15 cellular contexts compared by ENCODE assay signal in genomic region chr13:82878536-82878935, GRCh38.
A peak's percentile ranks its signal among the peaks of the same experiment; 100 is the strongest.
DNase-seq lines count a peak whose midpoint lies in the region; ATAC-seq lines count a peak whose summit lies in the region.
"Had no signal": no experiment of that assay in that cellular context is flagged by ENCODE, and none has a peak within 500 bp of the region (broad histone marks: within the 10 kb centered on the region; RNA-seq: fewer than 3 reads in every experiment).

No MANE protein-coding gene starts in this region.

- no peaks in the 10 kb centered on the region for H3K27me3 ChIP-seq in aorta (ENCODE audit: control insufficient read depth in 1 of 2, insufficient read depth in 2 of 2, low read length in 1 of 2)
- H3K27me3 ChIP-seq: body of pancreas, heart right ventricle had no signal

- H3K9me3 ChIP-seq in aorta (ENCODE audit: control insufficient read depth, low read length) = no peaks in the 10 kb centered on the region
- H3K9me3 ChIP-seq: body of pancreas, heart right ventricle had no signal

- H3K4me3 ChIP-seq in aorta (ENCODE audit: low read length in 2 of 2) = no peak overlapping the region
- H3K4me3 ChIP-seq: body of pancreas, heart right ventricle, left ventricle myocardium inferior had no signal

- intact Hi-C loops in aorta (cut with DNase I) = no loop called here

- no peaks in the 10 kb centered on the region for H3K4me1 ChIP-seq in aorta (ENCODE audit: control insufficient read depth in 1 of 2, insufficient read depth in 2 of 2, low read length in 2 of 2)
- H3K4me1 ChIP-seq: body of pancreas, heart right ventricle, left ventricle myocardium inferior had no signal

- no peak overlapping the region for H3K27ac ChIP-seq in aorta (ENCODE audit: low read depth in 1 of 2, low read length in 2 of 2)
- H3K27ac ChIP-seq: body of pancreas, heart right ventricle, KMS-11, left ventricle myocardium inferior had no signal

- no peaks in the 10 kb centered on the region for H3K36me3 ChIP-seq in aorta (ENCODE audit: control insufficient read depth in 1 of 2, insufficient read depth in 2 of 2, low read length in 1 of 2)
- H3K36me3 ChIP-seq: heart right ventricle, left ventricle myocardium inferior had no signal

- no peak for ATAC-seq in aorta (ENCODE audit: low FRiP score)
- ATAC-seq: body of pancreas; CD8-positive, alpha-beta T cell; heart right ventricle had no signal

- peak; percentile 8 for DNase-seq in H4 (ENCODE audit: low spot score)
- DNase-seq in NCI-H2081 (lab: John Stamatoyannopoulos, UW) = peak; percentile 56 to 86
- DNase-seq in SHP77 treated with DMSO at 0.1 percent for 48 hours (lab: John Stamatoyannopoulos, UW) = peak; percentile 65
- DNase-seq in medulla oblongata (ENCODE audit: extremely low spot score) = peak; percentile 55
- DNase-seq in UCSD-AML1 (lab: John Stamatoyannopoulos, UW; ENCODE audit: unreplicated experiment) = no peak
- no peak for DNase-seq in HuH-7.5 (ENCODE audit: low spot score)
- DNase-seq in middle frontal gyrus (ENCODE audit: extremely low spot score, low spot score) = no peak
- DNase-seq in aorta = no peak
- DNase-seq: activated T-cell treated with anti-CD3 and anti-CD28 coated beads, Interleukin-2, amount 50 U/mL, for 48 hours; body of pancreas; CD8-positive, alpha-beta T cell; effector CD8-positive, alpha-beta T cell; heart right ventricle; left ventricle myocardium inferior had no signal

Comparison
In these comparisons a context has a peak if more than half of its experiments do, and no peak if none do; other contexts are left out.
1. DNase-seq: peak in H4 (single experiment), NCI-H2081 (2 of 2), SHP77 treated with DMSO at 0.1 percent for 48 hours (single experiment) and medulla oblongata (single experiment); none in UCSD-AML1 (single experiment), HuH-7.5 (single experiment), middle frontal gyrus (single experiment) and aorta (0 of 2).